Comparison of ENCODE assay signal across 21 cellular contexts in genomic region chr18:8300749-8301148, GRCh38.
"Had no signal": no experiment of that assay in that cellular context is flagged by ENCODE, and none has a peak within 500 bp of the region (broad histone marks: within the 10 kb centered on the region; RNA-seq: fewer than 3 reads in every experiment).

No MANE protein-coding gene starts in this region.

- H3K9me3 ChIP-seq: ascending aorta, stomach had no signal

- ATAC-seq: esophagus mucosa; sciatic nerve; stimulated activated effector memory CD8-positive, alpha-beta T cell treated with anti-CD3 and anti-CD28 coated beads, Interleukin-12 subunit alpha, Interleukin-12 subunit beta, amount 100 ng/mL, for 72 hours; T-cell had no signal

- H3K9ac ChIP-seq: parathyroid adenoma had no signal

- H3K4me2 ChIP-seq: hepatocyte had no signal

- H2AFZ ChIP-seq: hepatocyte, parathyroid adenoma had no signal

- H3K4me3 ChIP-seq: ascending aorta, hepatocyte, lung, stomach had no signal

- H3K27me3 ChIP-seq: ascending aorta, hepatocyte, stomach had no signal

- DNase-seq: activated CD4-positive, alpha-beta T cell treated with anti-CD3 and anti-CD28 coated beads, Interleukin-2, amount 10 ng/mL, durations not matched to agents 7 days and 5 days; activated CD8-positive, alpha-beta memory T cell treated with anti-CD3 and anti-CD28 coated beads for 24 hours; activated CD8-positive, alpha-beta memory T cell treated with anti-CD3 and anti-CD28 coated beads, Interleukin-2, amount 50 U/mL, for 48 hours; activated effector memory CD4-positive, alpha-beta T cell treated with anti-CD3 and anti-CD28 coated beads, Interleukin-2, amount 50 U/mL, for 16 hours; activated naive CD4-positive, alpha-beta T cell treated with anti-CD3 and anti-CD28 coated beads, Interleukin-2, amount 50 U/mL, for 16 hours; activated T-cell treated with anti-CD3 and anti-CD28 coated beads, Interleukin-2, amount 50 U/mL, for 48 hours; cortex of kidney; effector CD4-positive, alpha-beta T cell; islet precursor cell; midbrain; stimulated activated CD4-positive, alpha-beta T cell treated with anti-CD3 and anti-CD28 coated beads, Interleukin-4, amount 100 ng/mL, for 24 hours; T-cell; trophoblast cell had no signal

- H3K4me1 ChIP-seq: ascending aorta, parathyroid adenoma had no signal

- H3K27ac ChIP-seq: ascending aorta, hepatocyte, parathyroid adenoma, stomach had no signal
